In the genomic region with DNA sequence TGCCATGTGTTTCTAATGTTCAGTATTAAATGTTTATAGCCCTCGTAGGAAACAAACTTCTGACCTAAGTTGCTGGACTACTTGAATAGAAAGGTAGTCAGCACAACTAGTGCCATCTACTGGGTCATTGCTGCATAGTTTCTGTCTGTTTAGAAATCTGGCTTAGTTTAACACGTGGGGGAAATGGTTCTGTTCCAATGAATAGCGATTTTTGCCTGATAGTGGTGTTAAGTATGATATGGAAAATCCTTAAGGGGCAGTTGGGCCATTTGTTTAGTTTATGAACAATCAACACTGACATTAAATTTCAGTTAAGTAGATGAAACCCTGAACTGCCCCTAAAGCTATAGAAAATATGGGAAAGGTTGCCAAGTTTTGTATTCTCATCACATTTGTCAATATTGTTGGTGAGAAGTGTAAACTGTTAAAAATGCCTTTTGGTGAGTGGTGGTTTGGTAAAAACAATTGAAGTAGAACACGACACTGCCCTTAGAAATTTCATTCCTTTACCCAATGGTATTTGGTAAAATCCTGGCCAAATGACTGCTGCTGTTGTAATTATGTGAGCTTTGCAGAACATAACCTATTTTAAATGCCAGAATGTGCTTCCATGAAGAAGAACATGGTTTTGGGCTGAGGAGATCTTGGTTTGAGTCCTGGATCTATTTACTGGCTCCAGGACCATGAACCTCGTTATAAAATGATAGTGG, we compare ENCODE assay signal across 8 cellular contexts. TPM values are rescaled to one million over a fixed set of nuclear protein-coding genes. Genes with fewer than 3 reads are reported as not detected.
DNase-seq lines count a peak whose midpoint lies in the region; ATAC-seq and TF ChIP-seq lines count a peak whose summit lies in the region.

No MANE protein-coding gene starts in this region.

- POLR2A ChIA-PET in activated CD4-positive, alpha-beta memory T cell treated with anti-CD3 and anti-CD28 coated beads for 36 hours (lab: Charles Lee), result interaction anchor here (0.9 to 1.6 kb wide), 3 partner anchors 15 to 120 kb away, joined by 3 to 4 read pairs (median 4); no protein-coding TSS in a partner anchor

- CTCF ChIA-PET in activated CD4-positive, alpha-beta memory T cell treated with anti-CD3 and anti-CD28 coated beads for 36 hours (lab: Charles Lee), result interaction anchor here (0.6 to 1.7 kb wide), 16 partner anchors 10 to 471 kb away, joined by 3 to 28 read pairs (median 4); no protein-coding TSS in a partner anchor

- H3K36me3 Mint-ChIP-seq in activated CD4-positive, alpha-beta memory T cell treated with anti-CD3 and anti-CD28 coated beads for 36 hours, result peaks cover 46% of the 10 kb centered on the region

- intact Hi-C loops in activated CD4-positive, alpha-beta memory T cell treated with anti-CD3 and anti-CD28 coated beads for 36 hours (cut with micrococcal nuclease), result loop anchor here (1.0 to 5.0 kb wide), 5 partner anchors 50 to 471 kb away; no protein-coding TSS in a partner anchor
- intact Hi-C loops in posterior vena cava (cut with DNase I), result loop anchor here in 1 of 2 donors (5.0 kb wide), 1 partner anchor 134 kb away; no protein-coding TSS in a partner anchor

- TF ChIP-seq CTCF in omental fat pad (IDR thresholded peaks at IDR 0.05), result no peak

- DNase-seq in D341Med (ENCODE audit: low spot score) (peak; percentile 54), NCI-H524 (lab: John Stamatoyannopoulos, UW) (peak; percentile 10 to 62), fibroblast of peridontal ligament (ENCODE audit: extremely low read depth) (peak; percentile 95), omental fat pad (ENCODE audit: low spot score) (no peak), posterior vena cava (ENCODE audit: low spot score) (no peak)
- peak; percentile 31 for DNase-seq in activated CD4-positive, alpha-beta memory T cell treated with anti-CD3 and anti-CD28 coated beads for 36 hours

- H3K27me3 Mint-ChIP-seq in activated CD4-positive, alpha-beta memory T cell treated with anti-CD3 and anti-CD28 coated beads for 36 hours, result no peaks in the 10 kb centered on the region

- no peaks in the 10 kb centered on the region for H3K9me3 Mint-ChIP-seq in activated CD4-positive, alpha-beta memory T cell treated with anti-CD3 and anti-CD28 coated beads for 36 hours

- ATAC-seq in GM18907 (IDR thresholded peaks at IDR 0.05; ENCODE audit: unreplicated experiment), result peak; percentile 71
- peak; percentile 79 for ATAC-seq in HG03066 (IDR thresholded peaks at IDR 0.05; ENCODE audit: low read depth, unreplicated experiment)
- peak; percentile 43 for ATAC-seq in omental fat pad (ENCODE audit: low FRiP score)

- peak overlapping the region; percentile 60 for H3K27ac Mint-ChIP-seq in activated CD4-positive, alpha-beta memory T cell treated with anti-CD3 and anti-CD28 coated beads for 36 hours

- peaks cover 56% of the 10 kb centered on the region for H3K4me1 Mint-ChIP-seq in activated CD4-positive, alpha-beta memory T cell treated with anti-CD3 and anti-CD28 coated beads for 36 hours (ENCODE audit: low read depth)

- H3K4me3 Mint-ChIP-seq in activated CD4-positive, alpha-beta memory T cell treated with anti-CD3 and anti-CD28 coated beads for 36 hours, result no peak overlapping the region

RNA-seq across cellular contexts. Expression of a gene that starts 13.2 kb away (rescaled TPM):
- 10 to 100 TPM; 65.1 to 65.4 TPM for total RNA-seq in activated CD4-positive, alpha-beta memory T cell treated with anti-CD3 and anti-CD28 coated beads for 36 hours
- total RNA-seq in omental fat pad, result 100 to 1,000 TPM in 2 of 4 donors, 10 to 100 TPM in 2; 58.3 to 318 (median 104) TPM
- 10 to 100 TPM; 26.8 to 32.0 TPM for total RNA-seq in posterior vena cava

Comparison
In these comparisons a context has a peak if more than half of its experiments do, and no peak if none do; other contexts are left out.
1. DNase-seq: peak in D341Med (single experiment), NCI-H524 (2 of 2), activated CD4-positive, alpha-beta memory T cell treated with anti-CD3 and anti-CD28 coated beads for 36 hours (single experiment) and fibroblast of peridontal ligament (single experiment); none in omental fat pad (single experiment) and posterior vena cava (single experiment).
2. Peak in every context shown above with its lines, with median percentiles within 50 percentile points of each other: ATAC-seq.